In genomic region chr9:128187361-128187760, GRCh38 we compare ENCODE assay signal across 36 cellular contexts. TPM values are rescaled to one million over a fixed set of nuclear protein-coding genes. Genes with fewer than 3 reads are reported as not detected.
"Had no signal": no experiment of that assay in that cellular context is flagged by ENCODE, and none has a peak within 500 bp of the region (broad histone marks: within the 10 kb centered on the region; RNA-seq: fewer than 3 reads in every experiment).

No MANE protein-coding gene starts in this region.

- H3K27me3 Mint-ChIP-seq: activated B cell treated with CpG ODN at 0.5 μM for 24 hours; activated CD8-positive, alpha-beta T cell treated with anti-CD3 and anti-CD28 coated beads for 36 hours; activated naive CD8-positive, alpha-beta T cell treated with anti-CD3 and anti-CD28 coated beads for 36 hours had no signal

- DNase-seq: activated B cell treated with CpG ODN at 0.5 μM for 24 hours; activated CD4-positive, alpha-beta T cell treated with anti-CD3 and anti-CD28 coated beads for 4 hours; activated CD4-positive, alpha-beta T cell treated with anti-CD3 and anti-CD28 coated beads, Interleukin-2, amount 50 U/mL, for 1 hour; activated CD4-positive, CD25-positive, alpha-beta regulatory T cell treated with anti-CD3 and anti-CD28 coated beads, Interleukin-2, amount 50 U/mL, for 72 hours; activated CD8-positive, alpha-beta T cell treated with anti-CD3 and anti-CD28 coated beads for 36 hours; activated effector memory CD4-positive, alpha-beta T cell treated with anti-CD3 and anti-CD28 coated beads, Interleukin-2, amount 50 U/mL, for 16 hours; activated naive CD4-positive, alpha-beta T cell; activated naive CD4-positive, alpha-beta T cell treated with anti-CD3 and anti-CD28 coated beads, Interleukin-2, amount 50 U/mL, for 16 hours; activated naive CD8-positive, alpha-beta T cell treated with anti-CD3 and anti-CD28 coated beads for 36 hours; activated T-cell treated with anti-CD3 and anti-CD28 coated beads, Interleukin-2, amount 50 U/mL, for 1 hour; amniotic stem cell; aorta; NCI-H1092 treated with DMSO at 0.1 percent for 48 hours; NCI-H1417; NCI-H146; NCI-H187; NCI-H2029 treated with DMSO at 0.1 percent for 48 hours; NCI-H2107; NCI-H2171; NCI-H510A; NCI-H526; NCI-H748 treated with DMSO at 0.1 percent for 48 hours; NK-92 treated with Interleukin-12 subunit alpha and Interleukin-12 subunit beta, amount 100 ng/mL, for 24 hours; PC-3; Peyer's patch; RPMI8226; SHP77 treated with DMSO at 0.1 percent for 48 hours; SK-N-SH; T-helper 9 cell had no signal

- H3K4me3 Mint-ChIP-seq: activated B cell treated with CpG ODN at 0.5 μM for 24 hours; activated CD8-positive, alpha-beta T cell treated with anti-CD3 and anti-CD28 coated beads for 36 hours; activated naive CD8-positive, alpha-beta T cell treated with anti-CD3 and anti-CD28 coated beads for 36 hours; T-helper 1 cell treated with Interleukin-12 subunit alpha and Interleukin-12 subunit beta and Interleukin-4 antibody, amounts not matched to agents 30 μg/mL and 1 μg/mL, for 36 hours had no signal

- H3K9me3 Mint-ChIP-seq: activated B cell treated with CpG ODN at 0.5 μM for 24 hours; activated CD8-positive, alpha-beta T cell treated with anti-CD3 and anti-CD28 coated beads for 36 hours; activated naive CD8-positive, alpha-beta T cell treated with anti-CD3 and anti-CD28 coated beads for 36 hours; activated T-helper 1 cell treated with anti-CD3 and anti-CD28 coated beads, Interleukin-12 subunit alpha, Interleukin-12 subunit beta, Interleukin-2, Interleukin-4 antibody, amounts not matched to agents 30 ng/mL and 10 ng/mL and 1 ng/mL, durations not matched to agents 14 hours and 24 hours and 36 hours; T-helper 1 cell treated with Interleukin-12 subunit alpha and Interleukin-12 subunit beta and Interleukin-4 antibody, amounts not matched to agents 30 μg/mL and 1 μg/mL, for 36 hours had no signal

- H3K4me3 ChIP-seq: cardiac muscle cell, Peyer's patch, SJSA1 had no signal

- H3K9me3 ChIP-seq: Peyer's patch, SJSA1, SK-N-SH had no signal

- H3K27me3 ChIP-seq: cardiac muscle cell, Peyer's patch, SJSA1 had no signal

- H3K27ac Mint-ChIP-seq: activated B cell treated with CpG ODN at 0.5 μM for 24 hours; T-helper 1 cell treated with Interleukin-12 subunit alpha and Interleukin-12 subunit beta and Interleukin-4 antibody, amounts not matched to agents 30 μg/mL and 1 μg/mL, for 36 hours had no signal

- ATAC-seq: activated CD8-positive, alpha-beta T cell treated with anti-CD3 and anti-CD28 coated beads for 36 hours; PC-3 had no signal

- H3K27ac ChIP-seq: cardiac muscle cell, Peyer's patch, SJSA1, VCaP had no signal

RNA-seq across cellular contexts. Expression of gene LCN2, which starts 38.1 kb away (rescaled TPM):
- total RNA-seq: activated B cell treated with CpG ODN at 0.5 μM for 24 hours; activated CD8-positive, alpha-beta memory T cell treated with anti-CD3 and anti-CD28 coated beads for 36 hours; activated CD8-positive, alpha-beta T cell treated with anti-CD3 and anti-CD28 coated beads for 36 hours; activated naive CD8-positive, alpha-beta T cell treated with anti-CD3 and anti-CD28 coated beads for 36 hours; activated T-helper 1 cell treated with anti-CD3 and anti-CD28 coated beads, Interleukin-12 subunit alpha, Interleukin-12 subunit beta, Interleukin-2, Interleukin-4 antibody, amounts not matched to agents 30 ng/mL and 10 ng/mL and 1 ng/mL, durations not matched to agents 14 hours and 24 hours and 36 hours; cardiac muscle cell; M059J; SJSA1 had no signal
